10 cellular contexts compared by ENCODE assay signal in the genomic region with DNA sequence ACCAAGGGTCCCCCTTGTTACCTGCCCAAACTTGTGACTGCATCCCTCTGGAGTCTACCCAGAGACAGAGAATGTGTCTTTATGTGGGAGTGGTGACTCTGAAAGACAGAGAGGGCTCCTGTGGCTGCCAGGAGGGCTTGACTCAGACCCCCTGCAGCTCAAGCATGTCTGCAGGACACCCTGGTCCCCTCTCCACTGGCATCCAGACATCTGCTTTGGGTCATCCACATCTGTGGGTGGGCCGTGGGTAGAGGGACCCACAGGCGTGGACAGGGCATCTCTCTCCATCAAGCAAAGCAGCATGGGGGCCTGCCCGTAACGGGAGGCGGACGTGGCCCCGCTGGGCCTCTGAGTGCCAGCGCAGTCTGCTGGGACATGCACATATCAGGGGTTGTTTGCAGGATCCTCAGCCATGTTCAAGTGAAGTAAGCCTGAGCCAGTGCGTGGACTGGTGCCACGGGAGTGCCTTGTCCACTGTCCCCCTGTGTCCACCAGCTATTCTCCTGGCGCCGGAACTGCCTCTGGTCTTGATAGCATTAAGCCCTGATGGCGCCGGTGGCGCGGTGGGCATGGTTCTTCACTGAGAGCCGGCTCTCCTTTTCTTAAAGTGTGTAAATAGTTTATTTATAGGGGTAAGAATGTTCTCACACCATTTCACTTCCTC. TPM values are rescaled to one million over a fixed set of nuclear protein-coding genes. Genes with fewer than 3 reads are reported as not detected.
DNase-seq lines count a peak whose midpoint lies in the region; ATAC-seq, FAIRE-seq and TF ChIP-seq lines count a peak whose summit lies in the region.
"Had no signal": no experiment of that assay in that cellular context is flagged by ENCODE, and none has a peak within 500 bp of the region (broad histone marks: within the 10 kb centered on the region; RNA-seq: fewer than 3 reads in every experiment).

No MANE protein-coding gene starts in this region.

- no peaks in the 10 kb centered on the region for H3K27me3 ChIP-seq in endothelial cell of umbilical vein (ENCODE audit: control insufficient read depth in 2 of 2, insufficient read depth in 2 of 2, low read length in 2 of 2)

- no peaks in the 10 kb centered on the region for H3K9me3 ChIP-seq in endothelial cell of umbilical vein (replicated peaks; ENCODE audit: control insufficient read depth, insufficient read depth, low read length)

- TF ChIP-seq POLR2A in endothelial cell of umbilical vein (IDR thresholded peaks at IDR 0.05; ENCODE audit: low read depth, low read length) = no peak

- peaks cover 44 to 60% of the 10 kb centered on the region in 2 experiments for H3K36me3 ChIP-seq in endothelial cell of umbilical vein (ENCODE audit: control insufficient read depth in 2 of 2, extremely low read depth in 1 of 2, insufficient read depth in 2 of 2, low read length in 2 of 2)

- no peak overlapping the region for H3K4me3 Mint-ChIP-seq in activated CD4-positive, alpha-beta T cell treated with anti-CD3 and anti-CD28 coated beads, Interleukin-2, amount 10 ng/mL, durations not matched to agents 24 days and 14 days
- no peak overlapping the region for H3K4me3 Mint-ChIP-seq in stimulated activated naive CD8-positive, alpha-beta T cell treated with anti-CD3 and anti-CD28 coated beads, Interleukin-15, amount 100 ng/mL, for 72 hours
- H3K4me3 Mint-ChIP-seq: endodermal cell had no signal

- H3K27ac Mint-ChIP-seq in activated CD4-positive, alpha-beta T cell treated with anti-CD3 and anti-CD28 coated beads, Interleukin-2, amount 10 ng/mL, durations not matched to agents 24 days and 14 days = peak overlapping the region; percentile 73
- peak overlapping the region; percentile 14 to 62 for H3K27ac Mint-ChIP-seq in stimulated activated naive CD8-positive, alpha-beta T cell treated with anti-CD3 and anti-CD28 coated beads, Interleukin-15, amount 100 ng/mL, for 72 hours
- H3K27ac Mint-ChIP-seq: endodermal cell had no signal

- H3K9me3 Mint-ChIP-seq in activated CD4-positive, alpha-beta T cell treated with anti-CD3 and anti-CD28 coated beads, Interleukin-2, amount 10 ng/mL, durations not matched to agents 24 days and 14 days = no peaks in the 10 kb centered on the region
- no peaks in the 10 kb centered on the region for H3K9me3 Mint-ChIP-seq in stimulated activated naive CD8-positive, alpha-beta T cell treated with anti-CD3 and anti-CD28 coated beads, Interleukin-15, amount 100 ng/mL, for 72 hours
- H3K9me3 Mint-ChIP-seq: endodermal cell had no signal

- no TSS peak for BruUV-seq in endothelial cell of umbilical vein (replicated peaks; lab: Mats Ljungman, UMichigan)

- no peaks in the 10 kb centered on the region for H4K20me1 ChIP-seq in endothelial cell of umbilical vein (replicated peaks; ENCODE audit: control insufficient read depth, extremely low read depth, insufficient read depth, low read length)

- no peak overlapping the region for H3K4me3 ChIP-seq in endothelial cell of umbilical vein (replicated peaks in 1 of 3; ENCODE audit: insufficient read depth in 1 of 3, low read depth in 1 of 3, low read length in 3 of 3)

- dilution Hi-C loops in endothelial cell of umbilical vein (cut with MboI; ENCODE audit: extremely low pct_ligation_motif_present, low sequenced_read_pairs) = no loop called here

- no peak overlapping the region for H3K9ac ChIP-seq in endothelial cell of umbilical vein (replicated peaks; ENCODE audit: extremely low read depth, insufficient read depth, low read length)

- intact Hi-C loops in activated CD4-positive, alpha-beta T cell treated with anti-CD3 and anti-CD28 coated beads, Interleukin-2, amount 10 ng/mL, durations not matched to agents 24 days and 14 days (cut with micrococcal nuclease) = no loop called here
- intact Hi-C loops in endothelial cell of umbilical vein (cut with micrococcal nuclease) = no loop called here

- peaks cover 12% of the 10 kb centered on the region for H3K79me2 ChIP-seq in endothelial cell of umbilical vein (ENCODE audit: control insufficient read depth, insufficient read depth, low read length)

- ATAC-seq in HG03460 (IDR thresholded peaks at IDR 0.05; ENCODE audit: unreplicated experiment) (peak; percentile 51), GM18858 (IDR thresholded peaks at IDR 0.05; ENCODE audit: unreplicated experiment) (no peak)
- ATAC-seq in stimulated activated naive CD8-positive, alpha-beta T cell treated with anti-CD3 and anti-CD28 coated beads, Interleukin-15, amount 100 ng/mL, for 72 hours = peak; percentile 16

- H2AFZ ChIP-seq in endothelial cell of umbilical vein (ENCODE audit: low read depth, low read length) = no peak overlapping the region

- TF ChIP-seq CTCF in endothelial cell of umbilical vein (IDR thresholded peaks at IDR 0.05; ENCODE audit: extremely low read depth in 1 of 2, insufficient read depth in 1 of 2, low read depth in 1 of 2, low read length in 2 of 2) = no peak

- H3K36me3 Mint-ChIP-seq in activated CD4-positive, alpha-beta T cell treated with anti-CD3 and anti-CD28 coated beads, Interleukin-2, amount 10 ng/mL, durations not matched to agents 24 days and 14 days (ENCODE audit: low read depth) = peaks cover 45% of the 10 kb centered on the region

- DNase-seq in activated CD4-positive, alpha-beta T cell treated with anti-CD3 and anti-CD28 coated beads, Interleukin-2, amount 10 ng/mL, durations not matched to agents 24 days and 14 days = no peak
- DNase-seq in activated CD4-positive, alpha-beta T cell treated with anti-CD3 and anti-CD28 coated beads for 1 hour = no peak
- no peak for DNase-seq in endothelial cell of umbilical vein (ENCODE audit: low read depth, low spot score)
- no peak for DNase-seq in stimulated activated naive CD8-positive, alpha-beta T cell treated with anti-CD3 and anti-CD28 coated beads, Interleukin-15, amount 100 ng/mL, for 72 hours
- DNase-seq in NCI-H345 (lab: John Stamatoyannopoulos, UW) = no peak
- DNase-seq in LoVo (ENCODE audit: low spot score) = no peak
- DNase-seq: endodermal cell had no signal

- peaks cover 29% of the 10 kb centered on the region for H3K4me1 Mint-ChIP-seq in activated CD4-positive, alpha-beta T cell treated with anti-CD3 and anti-CD28 coated beads, Interleukin-2, amount 10 ng/mL, durations not matched to agents 24 days and 14 days
- H3K4me1 Mint-ChIP-seq in stimulated activated naive CD8-positive, alpha-beta T cell treated with anti-CD3 and anti-CD28 coated beads, Interleukin-15, amount 100 ng/mL, for 72 hours = peaks cover 65% of the 10 kb centered on the region

- H3K27me3 Mint-ChIP-seq in activated CD4-positive, alpha-beta T cell treated with anti-CD3 and anti-CD28 coated beads, Interleukin-2, amount 10 ng/mL, durations not matched to agents 24 days and 14 days = no peaks in the 10 kb centered on the region
- H3K27me3 Mint-ChIP-seq in stimulated activated naive CD8-positive, alpha-beta T cell treated with anti-CD3 and anti-CD28 coated beads, Interleukin-15, amount 100 ng/mL, for 72 hours = no peaks in the 10 kb centered on the region

- H3K9me1 ChIP-seq in endothelial cell of umbilical vein (replicated peaks; ENCODE audit: control insufficient read depth, extremely low read depth, insufficient read depth, low read length) = no peaks in the 10 kb centered on the region

- POLR2A ChIA-PET in endothelial cell of umbilical vein (lab: Charles Lee) = no interaction called here

- H3K4me2 ChIP-seq in endothelial cell of umbilical vein (ENCODE audit: insufficient read depth, low read length) = no peak overlapping the region

- H3K27ac ChIP-seq in endothelial cell of umbilical vein (ENCODE audit: insufficient read depth, low read depth, low read length) = no peak overlapping the region

- CTCF ChIA-PET in endothelial cell of umbilical vein (lab: Charles Lee) = no interaction called here

- FAIRE-seq in endothelial cell of umbilical vein (lab: Jason Lieb, UNC) = no peak

- no peaks in the 10 kb centered on the region for H3K4me1 ChIP-seq in endothelial cell of umbilical vein (ENCODE audit: control insufficient read depth, extremely low read depth, insufficient read depth, low read length)

TF ChIP-seq in endothelial cell of umbilical vein, 7 proteins besides CTCF, POLR2A, EP300 and RAD21:
- TF ChIP-seq, protein P1, sequence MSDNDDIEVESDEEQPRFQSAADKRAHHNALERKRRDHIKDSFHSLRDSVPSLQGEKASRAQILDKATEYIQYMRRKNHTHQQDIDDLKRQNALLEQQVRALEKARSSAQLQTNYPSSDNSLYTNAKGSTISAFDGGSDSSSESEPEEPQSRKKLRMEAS (IDR thresholded peaks at IDR 0.05; ENCODE audit: insufficient read depth, insufficient read length) = no peak
- no peak for TF ChIP-seq JUN (IDR thresholded peaks at IDR 0.05; ENCODE audit: borderline replicate concordance, insufficient read depth, insufficient read length, low read depth)
- no peak for TF ChIP-seq MYC (IDR thresholded peaks at IDR 0.05; ENCODE audit: low read depth, low read length)
- peak; percentile 6 for TF ChIP-seq POLR2AphosphoS5 (IDR thresholded peaks at IDR 0.05; ENCODE audit: insufficient read depth, low read depth, low read length)
- no peak for TF ChIP-seq FOS (IDR thresholded peaks at IDR 0.05; ENCODE audit: borderline replicate concordance, insufficient read depth, low read length)
- no peak for TF ChIP-seq EZH2 (IDR thresholded peaks at IDR 0.05; ENCODE audit: borderline replicate concordance, low read depth, low read length, severe bottlenecking)
- TF ChIP-seq GATA2 (IDR thresholded peaks at IDR 0.05; ENCODE audit: insufficient read depth, insufficient read length, low read depth, low read length) = no peak

RNA-seq across cellular contexts. Expression of a gene that starts 19.4 kb away (rescaled TPM):
- 0.19 and 0.23 TPM in 2 replicates for total RNA-seq in activated CD4-positive, alpha-beta T cell treated with anti-CD3 and anti-CD28 coated beads, Interleukin-2, amount 10 ng/mL, durations not matched to agents 24 days and 14 days
- not detected in 2 replicates for total RNA-seq in endothelial cell of umbilical vein
- not detected in 2 replicates for polyA plus RNA-seq in endothelial cell of umbilical vein
- polyA plus RNA-seq in endothelial cell of umbilical vein (2011; cell fraction: cytosol; rRNA removed) = not detected in 2 replicates
- polyA plus RNA-seq in endothelial cell of umbilical vein (2011; cell fraction: nucleus; rRNA removed) = 0.04 and 0.08 TPM in 2 replicates
- polyA plus RNA-seq in endothelial cell of umbilical vein (2012) = not detected in 2 replicates
- 0.07 TPM in 1 of 2 replicates, not detected in the other for polyA minus RNA-seq in endothelial cell of umbilical vein
- not detected for polyA minus RNA-seq in endothelial cell of umbilical vein (2011; cell fraction: cytosol; rRNA and poly(A)+ RNA removed)
- polyA minus RNA-seq in endothelial cell of umbilical vein (2011; cell fraction: nucleus; rRNA and poly(A)+ RNA removed) = 0.14 TPM in 2 replicates
- total RNA-seq: MCF 10A had no signal
